1 cellular context compared by ENCODE assay signal in genomic region chr6:158559895-158560786, GRCh38.
TF ChIP-seq lines count a peak whose summit lies in the region.

Gene TMEM181 (plus strand): TSS chr6:158560091. CDS start chr6:158560225, 134 bp downstream.

TF ChIP-seq in K562, 482 proteins besides CTCF, POLR2A, EP300 and RAD21 (continued from another document and continues in another):
- TF ChIP-seq UBTF (IDR thresholded peaks at IDR 0.05; ENCODE audit: borderline replicate concordance in 1 of 2, low read depth in 2 of 2, low read length in 2 of 2) = peak; percentile 56 to 83; a peak in 2 of 4 replicates
- TF ChIP-seq CAMTA2 (CRISPR knock-in tag; conservative IDR thresholded peaks at IDR 0.05) = no peak
- no peak for TF ChIP-seq PPARD (CRISPR knock-in tag; IDR thresholded peaks at IDR 0.05)
- no peak for TF ChIP-seq BRF2 (IDR thresholded peaks at IDR 0.05; ENCODE audit: borderline replicate concordance, insufficient read depth, insufficient read length)
- no peak for TF ChIP-seq DACH1 (IDR thresholded peaks at IDR 0.05; ENCODE audit: partially characterized antibody)
- no peak for TF ChIP-seq DEAF1 (CRISPR knock-in tag; IDR thresholded peaks at IDR 0.05)
- TF ChIP-seq ELF2 (CRISPR knock-in tag; IDR thresholded peaks at IDR 0.05) = peak; percentile 99
- TF ChIP-seq ZFP30 (CRISPR knock-in tag; IDR thresholded peaks at IDR 0.05; ENCODE audit: borderline replicate concordance) = no peak
- no peak for TF ChIP-seq ASH1L (IDR thresholded peaks at IDR 0.05; ENCODE audit: borderline replicate concordance, low read depth, partially characterized antibody)
- TF ChIP-seq MIER1 (IDR thresholded peaks at IDR 0.05; ENCODE audit: low read depth) = no peak
- no peak for TF ChIP-seq FOXJ3 (CRISPR knock-in tag; IDR thresholded peaks at IDR 0.05)
- no peak for TF ChIP-seq ZNF239 (CRISPR knock-in tag; IDR thresholded peaks at IDR 0.05)
- no peak for TF ChIP-seq THRA (IDR thresholded peaks at IDR 0.05)
- no peak for TF ChIP-seq SREBF1 (IDR thresholded peaks at IDR 0.05; ENCODE audit: borderline replicate concordance, low read depth, low read length)
- TF ChIP-seq ZBTB17 (CRISPR knock-in tag; IDR thresholded peaks at IDR 0.05) = no peak
- TF ChIP-seq ZNF639 (CRISPR knock-in tag; conservative IDR thresholded peaks at IDR 0.05 in 1 of 2, IDR thresholded peaks at IDR 0.05 in 1 of 2) = peak in 1 of 2 experiments; percentile 98; a peak in 2 of 4 replicates
- TF ChIP-seq HDGF (IDR thresholded peaks at IDR 0.05) = no peak
- peak; percentile 95 for TF ChIP-seq USF1 (CRISPR knock-in tag; IDR thresholded peaks at IDR 0.05)
- TF ChIP-seq THRAP3 (IDR thresholded peaks at IDR 0.05; ENCODE audit: borderline replicate concordance) = no peak
- TF ChIP-seq GABPB2 (CRISPR knock-in tag; conservative IDR thresholded peaks at IDR 0.05) = no peak
- TF ChIP-seq ARID2 (IDR thresholded peaks at IDR 0.05) = no peak
- TF ChIP-seq GABPA (tag; conservative IDR thresholded peaks at IDR 0.05; ENCODE audit: low read depth) = peak; percentile 88
- TF ChIP-seq TCF7 (IDR thresholded peaks at IDR 0.05; ENCODE audit: borderline replicate concordance) = no peak
- TF ChIP-seq U2AF1 (optimal IDR thresholded peaks at IDR 0.05; ENCODE audit: low read depth, low read length) = peak; percentile 70
- 0 out of 2 replicates have a peak, but pooled peaks have one; percentile 58 for TF ChIP-seq ZBTB40 (IDR thresholded peaks at IDR 0.05)
- TF ChIP-seq ZBTB40 (CRISPR knock-in tag; IDR thresholded peaks at IDR 0.05) = no peak
- no peak for TF ChIP-seq ZBTB34 (CRISPR knock-in tag; IDR thresholded peaks at IDR 0.05)
- TF ChIP-seq SLC30A9 (CRISPR knock-in tag; IDR thresholded peaks at IDR 0.05) = peak; percentile 27; the same call in 1 of the 2 replicates
- no peak for TF ChIP-seq NELFE (IDR thresholded peaks at IDR 0.05; ENCODE audit: insufficient read depth, insufficient read length)
- peak; percentile 46; the same call in 1 of the 2 replicates for TF ChIP-seq JUN (IDR thresholded peaks at IDR 0.05; ENCODE audit: borderline replicate concordance, low read depth, low read length)
- TF ChIP-seq JUN (CRISPR knock-in tag; IDR thresholded peaks at IDR 0.05; ENCODE audit: borderline replicate concordance) = no peak
- no peak for TF ChIP-seq FOXM1 (IDR thresholded peaks at IDR 0.05; ENCODE audit: low read depth)
- peak; percentile 92; the same call in 1 of the 2 replicates for TF ChIP-seq FOXM1 (CRISPR knock-in tag; IDR thresholded peaks at IDR 0.05; ENCODE audit: low read depth)
- peak; percentile 64; the same call in 1 of the 2 replicates for TF ChIP-seq ZBTB43 (CRISPR knock-in tag; IDR thresholded peaks at IDR 0.05)
- TF ChIP-seq ELK1 (CRISPR knock-in tag; IDR thresholded peaks at IDR 0.05) = no peak
- peak; percentile 66 for TF ChIP-seq PCBP1 (IDR thresholded peaks at IDR 0.05; ENCODE audit: low read depth, low read length, poor library complexity, severe bottlenecking)
- no peak for TF ChIP-seq FOXP1 (CRISPR knock-in tag; IDR thresholded peaks at IDR 0.05)
- TF ChIP-seq E2F3 (CRISPR knock-in tag; IDR thresholded peaks at IDR 0.05) = no peak
- TF ChIP-seq MAFF (IDR thresholded peaks at IDR 0.05; ENCODE audit: low read length) = no peak
- TF ChIP-seq TRIM24 (IDR thresholded peaks at IDR 0.05) = no peak
